Comparison of ENCODE assay signal across 8 cellular contexts in genomic region chr12:88036368-88036965, GRCh38. TPM values are rescaled to one million over a fixed set of nuclear protein-coding genes. Genes with fewer than 3 reads are reported as not detected.
A peak's percentile ranks its signal among the peaks of the same experiment; 100 is the strongest.
DNase-seq lines count a peak whose midpoint lies in the region; ATAC-seq and TF ChIP-seq lines count a peak whose summit lies in the region.

No MANE protein-coding gene starts in this region.

- H3K9ac ChIP-seq in skeletal muscle satellite cell (ENCODE audit: low read depth, low read length), result peak overlapping the region; percentile 85

- H3K4me2 ChIP-seq in skeletal muscle satellite cell (ENCODE audit: low read length), result peak overlapping the region; percentile 91

- H3K9me3 ChIP-seq in left ventricle myocardium inferior (replicated peaks), result no peaks in the 10 kb centered on the region
- H3K9me3 ChIP-seq in skeletal muscle satellite cell (replicated peaks; ENCODE audit: low read length), result no peaks in the 10 kb centered on the region

- peak overlapping the region; percentile 81 for H3K4me3 ChIP-seq in left ventricle myocardium inferior
- H3K4me3 ChIP-seq in fibroblast of pulmonary artery (replicated peaks; ENCODE audit: low read depth, low read length), result peak overlapping the region; percentile 89
- H3K4me3 ChIP-seq in skeletal muscle satellite cell (ENCODE audit: low read length), result peak overlapping the region; percentile 93

- TF ChIP-seq CTCF in left ventricle myocardium inferior (IDR thresholded peaks at IDR 0.05; ENCODE audit: borderline replicate concordance) (no peak), fibroblast of pulmonary artery (IDR thresholded peaks at IDR 0.05; ENCODE audit: low read length, missing control alignments) (no peak)

- no peaks in the 10 kb centered on the region for H3K36me3 ChIP-seq in left ventricle myocardium inferior
- peaks cover 5% of the 10 kb centered on the region for H3K36me3 ChIP-seq in skeletal muscle satellite cell (ENCODE audit: insufficient read depth, low read length)

- H3K4me1 ChIP-seq in left ventricle myocardium inferior (peaks cover 43% of the 10 kb centered on the region), skeletal muscle satellite cell (ENCODE audit: control insufficient read depth, insufficient read depth, low read length) (peaks cover 15% of the 10 kb centered on the region)

- ATAC-seq in Right ventricle myocardium inferior (no peak), GM19467 (IDR thresholded peaks at IDR 0.05; ENCODE audit: unreplicated experiment) (no peak)

- intact Hi-C loops in left ventricle myocardium inferior (cut with micrococcal nuclease), result no loop called here
- intact Hi-C loops in Right ventricle myocardium inferior (cut with DNase I), result no loop called here

- H3K27me3 ChIP-seq in left ventricle myocardium inferior (ENCODE audit: low read depth), result no peaks in the 10 kb centered on the region
- H3K27me3 ChIP-seq in skeletal muscle satellite cell (ENCODE audit: control insufficient read depth, insufficient read depth, low read length), result no peaks in the 10 kb centered on the region

- no peak for DNase-seq in left ventricle myocardium inferior
- DNase-seq in Right ventricle myocardium inferior (ENCODE audit: missing footprints), result no peak
- DNase-seq in SW480 (ENCODE audit: low spot score), result peak; percentile 16
- DNase-seq in fibroblast of pulmonary artery (ENCODE audit: low read depth), result peak; percentile 36
- DNase-seq in NCI-H2081 treated with DMSO at 0.1 percent for 48 hours (lab: John Stamatoyannopoulos, UW), result no peak
- no peak for DNase-seq in activated CD8-positive, alpha-beta memory T cell treated with anti-CD3 and anti-CD28 coated beads, Interleukin-2, amount 50 U/mL, for 48 hours

- no peak overlapping the region for H3K27ac ChIP-seq in left ventricle myocardium inferior (replicated peaks)

RNA-seq across cellular contexts. Expression of gene C12orf50, which starts 7.3 kb away (rescaled TPM):
- not detected for total RNA-seq in left ventricle myocardium inferior
- total RNA-seq in Right ventricle myocardium inferior, result 0.05 TPM
- total RNA-seq in skeletal muscle satellite cell (2012; rRNA removed), result not detected in 2 replicates

Comparison
In these comparisons a context has a peak if more than half of its experiments do, and no peak if none do; other contexts are left out.
1. DNase-seq: peak in SW480 (single experiment) and fibroblast of pulmonary artery (single experiment); none in left ventricle myocardium inferior (single experiment), Right ventricle myocardium inferior (single experiment), NCI-H2081 treated with DMSO at 0.1 percent for 48 hours (single experiment) and activated CD8-positive, alpha-beta memory T cell treated with anti-CD3 and anti-CD28 coated beads, Interleukin-2, amount 50 U/mL, for 48 hours (single experiment).
2. Peak in every context shown above with its lines, with median percentiles within 50 percentile points of each other: H3K4me3 ChIP-seq.